In the genomic region with DNA sequence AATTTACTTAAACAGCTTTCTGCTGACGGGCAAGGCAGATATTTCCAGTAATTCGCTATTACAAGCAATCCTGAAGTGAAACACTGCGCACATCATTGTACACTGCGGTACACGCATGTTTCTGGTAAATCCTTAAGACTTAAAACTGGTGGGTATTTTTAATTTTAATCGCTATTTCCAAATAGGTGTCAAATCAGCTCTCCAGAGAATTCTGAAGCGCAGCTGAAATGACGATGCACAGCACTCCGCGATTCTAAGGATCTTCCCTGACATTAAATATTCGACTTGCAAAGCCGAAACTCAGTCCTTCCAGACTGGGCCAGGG, we compare ENCODE assay signal across 8 cellular contexts. TPM values are rescaled to one million over a fixed set of nuclear protein-coding genes. Genes with fewer than 3 reads are reported as not detected.
DNase-seq lines count a peak whose midpoint lies in the region; ATAC-seq and TF ChIP-seq lines count a peak whose summit lies in the region.

No MANE protein-coding gene starts in this region.

- H3K9ac ChIP-seq in endocrine pancreas (ENCODE audit: control insufficient read depth, insufficient read depth, low read length): peak overlapping the region; percentile 77
- H3K9ac ChIP-seq in neural progenitor cell: peak overlapping the region; percentile 89

- TF ChIP-seq CTCF in AG10803 (conservative IDR thresholded peaks at IDR 0.05; ENCODE audit: low read length): no peak
- no peak for TF ChIP-seq CTCF in NB4 (IDR thresholded peaks at IDR 0.05; ENCODE audit: low read depth, low read length)
- no peak for TF ChIP-seq CTCF in neural progenitor cell (IDR thresholded peaks at IDR 0.05)

- no peak for DNase-seq in AG10803 (ENCODE audit: low read depth)
- no peak for DNase-seq in NB4 (ENCODE audit: low read depth)
- DNase-seq in neural progenitor cell (ENCODE audit: low spot score): no peak
- no peak for DNase-seq in NCI-H2107 treated with DMSO at 0.1 percent for 48 hours (lab: John Stamatoyannopoulos, UW; ENCODE audit: unreplicated experiment)
- DNase-seq in RPMI8226: no peak
- no peak for DNase-seq in NCI-H2171 treated with DMSO at 0.1 percent for 48 hours (lab: John Stamatoyannopoulos, UW)

- H3K27ac Mint-ChIP-seq in neural progenitor cell: peak overlapping the region; percentile 15

- H3K4me2 ChIP-seq in neural progenitor cell: peak overlapping the region; percentile 98

- H3F3A ChIP-seq in neural progenitor cell (ENCODE audit: low read depth): peaks cover 7% of the 10 kb centered on the region

- H2AFZ ChIP-seq in neural progenitor cell (replicated peaks): peak overlapping the region; percentile 91

- ATAC-seq in GM21447 (IDR thresholded peaks at IDR 0.05; ENCODE audit: unreplicated experiment): peak; percentile 12

- H3K4me1 Mint-ChIP-seq in neural progenitor cell: peaks cover 15% of the 10 kb centered on the region

- peaks cover 16% of the 10 kb centered on the region for H3K36me3 Mint-ChIP-seq in neural progenitor cell

- peaks cover 20% of the 10 kb centered on the region for H3K79me2 ChIP-seq in neural progenitor cell (ENCODE audit: low read depth)

- H3K36me3 ChIP-seq in endocrine pancreas (ENCODE audit: control insufficient read depth, insufficient read depth, low read length) (no peaks in the 10 kb centered on the region), neural progenitor cell (peaks cover 8% of the 10 kb centered on the region)

- H3K4me1 ChIP-seq in endocrine pancreas (ENCODE audit: control insufficient read depth, insufficient read depth, low read length) (peaks cover 5% of the 10 kb centered on the region), neural progenitor cell (peaks cover 10% of the 10 kb centered on the region)

- H3K27me3 Mint-ChIP-seq in neural progenitor cell (ENCODE audit: insufficient read depth, low read depth): peaks cover 4% of the 10 kb centered on the region

- H3K27me3 ChIP-seq in endocrine pancreas (ENCODE audit: control insufficient read depth, insufficient read depth, low read length) (no peaks in the 10 kb centered on the region), neural progenitor cell (peaks cover 6% of the 10 kb centered on the region)

- H3K9me3 Mint-ChIP-seq in neural progenitor cell: no peaks in the 10 kb centered on the region

- peak overlapping the region; percentile 84 for H3K27ac ChIP-seq in neural progenitor cell

- peak overlapping the region; percentile 92 for H3K4me3 Mint-ChIP-seq in neural progenitor cell

- H3K4me3 ChIP-seq in AG10803 (ENCODE audit: low read length) (peak overlapping the region; percentile 73), NB4 (ENCODE audit: low read depth, low read length) (peak overlapping the region; percentile 92), endocrine pancreas (ENCODE audit: control insufficient read depth, insufficient read depth, low read length) (peak overlapping the region; percentile 94), neural progenitor cell (peak overlapping the region; percentile 92)

- TF ChIP-seq POLR2A in NB4 (IDR thresholded peaks at IDR 0.05; ENCODE audit: extremely low read depth, insufficient read length): no peak

- no peaks in the 10 kb centered on the region for H3K9me3 ChIP-seq in endocrine pancreas (ENCODE audit: control insufficient read depth, low read length)
- H3K9me3 ChIP-seq in neural progenitor cell (ENCODE audit: low read depth): no peaks in the 10 kb centered on the region

- no peaks in the 10 kb centered on the region for H4K20me1 ChIP-seq in neural progenitor cell (ENCODE audit: low read depth)

RNA-seq across cellular contexts. Expression of a gene that starts 0.3 kb away (rescaled TPM):
- total RNA-seq in neural progenitor cell (ENCODE audit: low replicate concordance): 61.3 and 89.3 TPM in 2 replicates

RNA-seq across cellular contexts. Expression of a gene that starts 20.9 kb away (rescaled TPM):
- not detected in 2 replicates for total RNA-seq in neural progenitor cell (ENCODE audit: low replicate concordance)

RNA-seq across cellular contexts. Expression of a gene that starts 42.3 kb away (rescaled TPM):
- total RNA-seq in neural progenitor cell (ENCODE audit: low replicate concordance): 22.1 and 49.0 TPM in 2 replicates

RNA-seq across cellular contexts. Expression of a gene that starts 42.4 kb away (rescaled TPM):
- 13.6 and 20.2 TPM in 2 replicates for total RNA-seq in neural progenitor cell (ENCODE audit: low replicate concordance)
